ENCODE assay signal across 32 cellular contexts in genomic region chr5:107777161-107777740, GRCh38.
"Had no signal": no experiment of that assay in that cellular context is flagged by ENCODE, and none has a peak within 500 bp of the region (broad histone marks: within the 10 kb centered on the region; RNA-seq: fewer than 3 reads in every experiment).

No MANE protein-coding gene starts in this region.

- H3K9me3 ChIP-seq: adrenal gland, ascending aorta, colonic mucosa, pancreas, prostate gland, upper lobe of left lung had no signal

- H3K27me3 ChIP-seq: adrenal gland, ascending aorta, colonic mucosa, hepatocyte, pancreas, sigmoid colon, upper lobe of left lung, vagina had no signal

- H3K4me1 ChIP-seq: adrenal gland, ascending aorta, colonic mucosa, pancreas, prostate gland, sigmoid colon, vagina had no signal

- FAIRE-seq: frontal cortex, pancreas, small intestine, TTC549 had no signal

- DNase-seq: activated CD4-positive, alpha-beta memory T cell treated with anti-CD3 and anti-CD28 coated beads for 36 hours; activated CD4-positive, alpha-beta T cell treated with anti-CD3 and anti-CD28 coated beads, Interleukin-2, amount 10 ng/mL, durations not matched to agents 24 days and 14 days; activated CD4-positive, CD25-positive, alpha-beta regulatory T cell treated with anti-CD3 and anti-CD28 coated beads, Interleukin-2, amount 50 U/mL, for 72 hours; activated CD8-positive, alpha-beta memory T cell treated with anti-CD3 and anti-CD28 coated beads, Interleukin-2, amount 50 U/mL, for 4 hours; activated effector memory CD4-positive, alpha-beta T cell treated with anti-CD3 and anti-CD28 coated beads, Interleukin-2, amount 50 U/mL, for 16 hours; activated naive CD4-positive, alpha-beta T cell treated with anti-CD3 and anti-CD28 coated beads for 36 hours; activated naive CD8-positive, alpha-beta T cell treated with anti-CD3 and anti-CD28 coated beads for 36 hours; activated T-cell treated with anti-CD3 and anti-CD28 coated beads, Interleukin-2, amount 50 U/mL, for 1 hour; adrenal gland; cerebellar nuclear complex; colonic mucosa; effector CD8-positive, alpha-beta T cell; islet precursor cell; mammary epithelial cell; natural killer cell; pancreas; sigmoid colon; stimulated activated CD4-positive, alpha-beta T cell treated with anti-CD3 and anti-CD28 coated beads, Interleukin-4, amount 100 ng/mL, for 4 hours; stimulated activated CD8-positive, alpha-beta memory T cell treated with anti-CD3 and anti-CD28 coated beads, Interleukin-4, amount 100 ng/mL, for 48 hours; stimulated activated naive CD8-positive, alpha-beta T cell treated with anti-CD3 and anti-CD28 coated beads, Interleukin-15, amount 100 ng/mL, for 72 hours; substantia nigra; T-helper 9 cell; upper lobe of left lung had no signal

- H3K4me3 ChIP-seq: adrenal gland, ascending aorta, cardiac muscle cell, colonic mucosa, hepatocyte, pancreas, prostate gland, sigmoid colon, upper lobe of left lung, vagina had no signal

- H3K36me3 ChIP-seq: adrenal gland, ascending aorta, cardiac muscle cell, colonic mucosa, pancreas, prostate gland, sigmoid colon, upper lobe of left lung, vagina had no signal

- ATAC-seq: natural killer cell; pancreas; stimulated activated memory B cell treated with anti-CD40 and anti-IgM and Interleukin-4, amounts not matched to agents 10 μg/mL and 1 μg/mL and 100 μg/mL, for 72 hours; stimulated activated naive CD8-positive, alpha-beta T cell treated with anti-CD3 and anti-CD28 coated beads, Interleukin-15, amount 100 ng/mL, for 72 hours had no signal

- H3K27ac ChIP-seq: adrenal gland, ascending aorta, cardiac muscle cell, colonic mucosa, hepatocyte, pancreas, prostate gland, sigmoid colon, upper lobe of left lung, vagina had no signal
